8 cellular contexts compared by ENCODE assay signal in genomic region chrX:119512145-119512800, GRCh38. TPM values are rescaled to one million over a fixed set of nuclear protein-coding genes. Genes with fewer than 3 reads are reported as not detected.
DNase-seq lines count a peak whose midpoint lies in the region; ATAC-seq, FAIRE-seq and TF ChIP-seq lines count a peak whose summit lies in the region.

No MANE protein-coding gene starts in this region.

- POLR2A ChIA-PET in AG04450 (lab: Yijun Ruan, JAX) = interaction anchor here (0.7 to 1.0 kb wide), 2 partner anchors 30 to 62 kb away, joined by 3 read pairs; no protein-coding TSS in a partner anchor
- POLR2A ChIA-PET in GM10248 (lab: Yijun Ruan, JAX) = interaction anchor here (0.5 kb wide), 1 partner anchor 83 kb away, joined by 4 read pairs; no protein-coding TSS in a partner anchor

- DNase-seq in AG04450 (ENCODE audit: low read depth, low spot score) = peak; percentile 18
- peak; percentile 65 for DNase-seq in GM10248 (ENCODE audit: extremely low spot score)
- peak; percentile 58 for DNase-seq in NCI-H748 treated with DMSO at 0.1 percent for 48 hours (lab: John Stamatoyannopoulos, UW)
- DNase-seq in body of pancreas = peak; percentile 66 to 79 (median 78)
- DNase-seq in keratinocyte (ENCODE audit: low read depth, low spot score) = no peak
- DNase-seq in stomach = peak; percentile 71
- no peak for DNase-seq in stimulated activated CD4-positive, alpha-beta T cell treated with anti-CD3 and anti-CD28 coated beads, Interleukin-4, amount 100 ng/mL, for 4 hours

- CTCF ChIA-PET in AG04450 (lab: Charles Lee) = interaction anchor here (0.5 to 2.3 kb wide), 18 partner anchors 9 to 279 kb away, joined by 3 to 62 read pairs (median 6); partner anchors contain the start of genes RPL39 and UBE2A
- CTCF ChIA-PET in GM10248 (lab: Yijun Ruan, JAX) = interaction anchor here (0.6 to 2.3 kb wide), 11 partner anchors 10 to 263 kb away, joined by 3 to 12 read pairs (median 4); partner anchors contain the start of gene SLC25A5

- H3K27me3 ChIP-seq in AG04450 (ENCODE audit: control insufficient read depth, insufficient read depth, low read length) (no peaks in the 10 kb centered on the region), body of pancreas (no peaks in the 10 kb centered on the region), keratinocyte (ENCODE audit: control insufficient read depth, extremely low read depth, insufficient read depth, low read length) (no peaks in the 10 kb centered on the region), stomach (no peaks in the 10 kb centered on the region)

- no peak for TF ChIP-seq EP300 in stomach (IDR thresholded peaks at IDR 0.05)

- peak; percentile 66 for TF ChIP-seq CTCF in AG04450 (IDR thresholded peaks at IDR 0.05; ENCODE audit: low read depth, low read length)
- peak; percentile 56 for TF ChIP-seq CTCF in GM10248 (IDR thresholded peaks at IDR 0.05; ENCODE audit: control extremely low read depth, extremely low read depth, low read depth, missing control alignments)
- TF ChIP-seq CTCF in body of pancreas (IDR thresholded peaks at IDR 0.05) = peak; percentile 38 to 84 (median 69)
- peak; percentile 62 to 92 (median 65) for TF ChIP-seq CTCF in keratinocyte (optimal IDR thresholded peaks at IDR 0.05 in 1 of 3, IDR thresholded peaks at IDR 0.05 in 1 of 3, conservative IDR thresholded peaks at IDR 0.05 in 1 of 3; ENCODE audit: extremely low read depth in 1 of 3, insufficient read depth in 2 of 3, low read length in 3 of 3)
- TF ChIP-seq CTCF in stomach (IDR thresholded peaks at IDR 0.05) = peak in 5 of 7 experiments; percentile 12 to 68 (median 47)

- ATAC-seq in HG03469 (IDR thresholded peaks at IDR 0.05; ENCODE audit: unreplicated experiment) (peak; percentile 56), body of pancreas (peak; percentile 96)

- no peak overlapping the region for H3K9ac ChIP-seq in keratinocyte (ENCODE audit: control insufficient read depth, extremely low read depth, insufficient read depth, low read length)

- H3K36me3 ChIP-seq in body of pancreas (replicated peaks in 1 of 2; ENCODE audit: insufficient read depth in 1 of 2, low read depth in 2 of 2) (no peaks in the 10 kb centered on the region), keratinocyte (ENCODE audit: control insufficient read depth in 2 of 2, extremely low read depth in 1 of 2, insufficient read depth in 2 of 2, low read length in 2 of 2) (no peaks in the 10 kb centered on the region), stomach (no peaks in the 10 kb centered on the region)

- WGBS in body of pancreas, 2 donors = 30% methylated on average over 10 of the region's 14 CpGs; no CpG with 5 or more reads in 1 of the 2 donors
- WGBS in stomach, 5 donors = 33 to 47% (median 43%) methylated on average over 12 to 14 of the region's 14 CpGs

- no peaks in the 10 kb centered on the region for H4K20me1 ChIP-seq in keratinocyte (ENCODE audit: control insufficient read depth, extremely low read depth, insufficient read depth, low read length)

- H3K9me1 ChIP-seq in keratinocyte (ENCODE audit: control insufficient read depth, extremely low read depth, insufficient read depth, low read length) = no peaks in the 10 kb centered on the region

- peak overlapping the region; percentile 15 for H2AFZ ChIP-seq in keratinocyte (ENCODE audit: control insufficient read depth, low read length)

- H3K79me2 ChIP-seq in keratinocyte (ENCODE audit: control insufficient read depth, insufficient read depth, low read length) = no peaks in the 10 kb centered on the region

- dilution Hi-C loops in keratinocyte (cut with MboI; ENCODE audit: extremely low pct_ligation_motif_present, low sequenced_read_pairs) = no loop called here

- H3K27ac ChIP-seq in AG04450 (ENCODE audit: low read depth, low read length) = no peak overlapping the region
- H3K27ac ChIP-seq in body of pancreas = no peak overlapping the region
- H3K27ac ChIP-seq in keratinocyte (ENCODE audit: control insufficient read depth, insufficient read depth, low read length) = no peak overlapping the region
- peak overlapping the region in 1 of 5 donors; percentile 13 for H3K27ac ChIP-seq in stomach

- H3K4me1 ChIP-seq in body of pancreas = no peaks in the 10 kb centered on the region
- H3K4me1 ChIP-seq in keratinocyte (ENCODE audit: control insufficient read depth, extremely low read depth, insufficient read depth, low read length) = peaks cover 7% of the 10 kb centered on the region
- H3K4me1 ChIP-seq in stomach = no peaks in the 10 kb centered on the region

- H3K9me3 ChIP-seq in AG04450 (ENCODE audit: control insufficient read depth, insufficient read depth, low read length) = no peaks in the 10 kb centered on the region
- H3K9me3 ChIP-seq in body of pancreas = no peaks in the 10 kb centered on the region
- no peaks in the 10 kb centered on the region for H3K9me3 ChIP-seq in keratinocyte (ENCODE audit: control insufficient read depth, low read depth, low read length)
- H3K9me3 ChIP-seq in stomach = no peaks in the 10 kb centered on the region

- no peak overlapping the region for H3K4me2 ChIP-seq in keratinocyte (ENCODE audit: control insufficient read depth, extremely low read depth, insufficient read depth, low read depth, low read length)

- no peak for FAIRE-seq in keratinocyte (lab: Jason Lieb, UNC)

- H3K4me3 ChIP-seq in AG04450 (ENCODE audit: low read depth, low read length) = no peak overlapping the region
- H3K4me3 ChIP-seq in body of pancreas = no peak overlapping the region
- no peak overlapping the region for H3K4me3 ChIP-seq in keratinocyte (ENCODE audit: control insufficient read depth in 2 of 3, extremely low read depth in 1 of 3, insufficient read depth in 2 of 3, low read depth in 1 of 3, low read length in 3 of 3)
- H3K4me3 ChIP-seq in stomach = no peak overlapping the region

- no peak for TF ChIP-seq POLR2A in body of pancreas (IDR thresholded peaks at IDR 0.05)
- no peak for TF ChIP-seq POLR2A in stomach (IDR thresholded peaks at IDR 0.05)

- intact Hi-C loops in body of pancreas (cut with DNase I) (no loop called here), stomach (cut with DNase I; ENCODE audit: low total_unique reads) (no loop called here)

RNA-seq across cellular contexts. Expression of gene SLC25A5, which starts 44.0 kb away (rescaled TPM):
- polyA plus RNA-seq in AG04450 (2011; rRNA removed) (227 and 233 TPM in 2 replicates), keratinocyte (310 to 608 TPM (median 447 TPM) in 3 replicates), stomach (100 to 1,000 TPM; 330 to 907 (median 549) TPM)
- 235 and 267 TPM in 2 replicates for polyA minus RNA-seq in AG04450 (2011; rRNA and poly(A)+ RNA removed)
- total RNA-seq in body of pancreas (100 to 1,000 TPM in 1 of 2 donors, 10 to 100 TPM in 1; 92.9 to 235 TPM), stomach (100 to 1,000 TPM; 108 to 324 (median 153) TPM)
- polyA plus RNA-seq in keratinocyte (2011; ENCODE audit: low read depth) = 196 TPM
- 469 and 483 TPM in 2 replicates for polyA plus RNA-seq in keratinocyte (2011; cell fraction: cytosol; rRNA removed)
- polyA plus RNA-seq in keratinocyte (2011; cell fraction: nucleus; rRNA removed) = 181 and 209 TPM in 2 replicates
- 459 and 665 TPM in 2 replicates for polyA plus RNA-seq in keratinocyte (2012; ENCODE audit: low replicate concordance)
- polyA minus RNA-seq in keratinocyte = 301 to 438 TPM (median 391 TPM) in 3 replicates
- 232 TPM for polyA minus RNA-seq in keratinocyte (2011; cell fraction: cytosol; rRNA and poly(A)+ RNA removed)
- 51.5 and 57.2 TPM in 2 replicates for polyA minus RNA-seq in keratinocyte (2011; cell fraction: nucleus; rRNA and poly(A)+ RNA removed)

RNA-seq across cellular contexts. Expression of gene STEEP1, which starts 52.9 kb away (rescaled TPM):
- polyA plus RNA-seq in AG04450 (2011; rRNA removed) = 19.7 and 20.3 TPM in 2 replicates
- polyA minus RNA-seq in AG04450 (2011; rRNA and poly(A)+ RNA removed) = 18.5 and 18.7 TPM in 2 replicates
- 10 to 100 TPM in 1 of 2 donors, 1 to 10 TPM in 1; 8.2 to 17.4 TPM for total RNA-seq in body of pancreas
- 19.5 to 23.3 TPM (median 19.7 TPM) in 3 replicates for polyA plus RNA-seq in keratinocyte
- 25.4 TPM for polyA plus RNA-seq in keratinocyte (2011; ENCODE audit: low read depth)
- polyA plus RNA-seq in keratinocyte (2011; cell fraction: cytosol; rRNA removed) = 19.0 and 19.1 TPM in 2 replicates
- polyA plus RNA-seq in keratinocyte (2011; cell fraction: nucleus; rRNA removed) = 19.3 and 23.6 TPM in 2 replicates
- 23.3 TPM in 2 replicates for polyA plus RNA-seq in keratinocyte (2012; ENCODE audit: low replicate concordance)
- polyA minus RNA-seq in keratinocyte = 14.3 to 24.2 TPM (median 16.7 TPM) in 3 replicates
- polyA minus RNA-seq in keratinocyte (2011; cell fraction: cytosol; rRNA and poly(A)+ RNA removed) = 7.9 TPM
- 12.1 and 17.9 TPM in 2 replicates for polyA minus RNA-seq in keratinocyte (2011; cell fraction: nucleus; rRNA and poly(A)+ RNA removed)
- 10 to 100 TPM in 4 of 5 donors, 1 to 10 TPM in 1; 9.8 to 60.8 (median 15.8) TPM for total RNA-seq in stomach
- polyA plus RNA-seq in stomach = 10 to 100 TPM; 13.1 to 23.1 (median 14.1) TPM

Comparison
In these comparisons a context has a peak if more than half of its experiments do, and no peak if none do; other contexts are left out.
1. DNase-seq: peak in AG04450 (single experiment), GM10248 (single experiment), NCI-H748 treated with DMSO at 0.1 percent for 48 hours (single experiment), body of pancreas (4 of 4) and stomach (single experiment); none in keratinocyte (single experiment) and stimulated activated CD4-positive, alpha-beta T cell treated with anti-CD3 and anti-CD28 coated beads, Interleukin-4, amount 100 ng/mL, for 4 hours (0 of 2).
2. Peak in every context shown above with its lines, with median percentiles within 50 percentile points of each other: CTCF ChIP-seq.